Comparison of ENCODE assay signal across 6 cellular contexts in genomic region chr20:58981564-58982364, GRCh38. TPM values are rescaled to one million over a fixed set of nuclear protein-coding genes. Genes with fewer than 3 reads are reported as not detected.
DNase-seq lines count a peak whose midpoint lies in the region; FAIRE-seq and TF ChIP-seq lines count a peak whose summit lies in the region.

No MANE protein-coding gene starts in this region.

- H4K20me1 ChIP-seq in neural cell (ENCODE audit: insufficient read depth), result no peaks in the 10 kb centered on the region

- intact Hi-C loops in breast epithelium (cut with DNase I; ENCODE audit: low total_unique reads), result loop anchor here (5.0 to 10.0 kb wide), 2 partner anchors 61 to 87 kb away; partner anchors contain the start of gene PRELID3B

- peak overlapping the region; percentile 66 for H3K4me3 ChIP-seq in GM06990 (replicated peaks; ENCODE audit: low read depth, low read length)
- H3K4me3 ChIP-seq in breast epithelium, result peak overlapping the region; percentile 66 to 79 (median 78)
- H3K4me3 ChIP-seq in neural cell (ENCODE audit: low read length), result peak overlapping the region; percentile 81

- no peak for TF ChIP-seq RAD21 in neural cell (conservative IDR thresholded peaks at IDR 0.05)

- peak; percentile 46 for FAIRE-seq in HTR-8/SVneo (lab: Jason Lieb, UNC)
- no peak for FAIRE-seq in frontal cortex (lab: Jason Lieb, UNC)

- no peak for TF ChIP-seq EP300 in neural cell (conservative IDR thresholded peaks at IDR 0.05; ENCODE audit: poor library complexity, severe bottlenecking)

- peak overlapping the region; percentile 86 for H3K4me2 ChIP-seq in neural cell (ENCODE audit: low read length)

- H3F3A ChIP-seq in neural cell (ENCODE audit: insufficient read depth, low read length, poor library complexity, severe bottlenecking), result no peaks in the 10 kb centered on the region

- H3K27me3 ChIP-seq in GM06990 (replicated peaks; ENCODE audit: control insufficient read depth, insufficient read depth, low read length) (no peaks in the 10 kb centered on the region), breast epithelium (no peaks in the 10 kb centered on the region), neural cell (ENCODE audit: insufficient read depth, low read depth, low read length) (no peaks in the 10 kb centered on the region)

- peaks cover 0 to 2% of the 10 kb centered on the region in 2 donors for H3K4me1 ChIP-seq in breast epithelium

- no peaks in the 10 kb centered on the region for H3K9me2 ChIP-seq in neural cell (ENCODE audit: insufficient read depth, low read length)

- no peak for TF ChIP-seq POLR2A in breast epithelium (IDR thresholded peaks at IDR 0.05)

- H3K27ac ChIP-seq in breast epithelium (peak overlapping the region; percentile 89 to 95), neural cell (ENCODE audit: low read length) (no peak overlapping the region)

- peak overlapping the region; percentile 8 for H2AFZ ChIP-seq in neural cell (ENCODE audit: low read depth, low read length)

- H3K9me3 ChIP-seq in breast epithelium (no peaks in the 10 kb centered on the region), neural cell (ENCODE audit: low read length) (no peaks in the 10 kb centered on the region)

- no peak for TF ChIP-seq CTCF in GM06990 (IDR thresholded peaks at IDR 0.05; ENCODE audit: insufficient read depth, low read length, poor library complexity, severe bottlenecking)
- no peak for TF ChIP-seq CTCF in breast epithelium (IDR thresholded peaks at IDR 0.05)
- TF ChIP-seq CTCF in neural cell (IDR thresholded peaks at IDR 0.05; ENCODE audit: poor library complexity, severe bottlenecking), result no peak

- no peak for DNase-seq in GM06990 (ENCODE audit: extremely low read depth, insufficient read length)
- peak; percentile 82 for DNase-seq in HTR-8/SVneo (ENCODE audit: insufficient read length, low spot score)
- no peak for DNase-seq in breast epithelium (ENCODE audit: low spot score in 2 of 2)
- no peak for DNase-seq in frontal cortex (ENCODE audit: low spot score in 2 of 2)
- DNase-seq in DMS79 treated with DMSO at 0.1 percent for 48 hours (lab: John Stamatoyannopoulos, UW), result no peak

- H3K36me3 ChIP-seq in GM06990 (ENCODE audit: control insufficient read depth, insufficient read depth, low read length) (no peaks in the 10 kb centered on the region; the same call in none of the 2 replicates), breast epithelium (no peaks in the 10 kb centered on the region), neural cell (ENCODE audit: insufficient read depth, low read length) (no peaks in the 10 kb centered on the region)

- H3K9ac ChIP-seq in neural cell (ENCODE audit: low read length), result peak overlapping the region; percentile 70

- H3K79me2 ChIP-seq in neural cell (replicated peaks; ENCODE audit: insufficient read depth, low read length), result peaks cover 25% of the 10 kb centered on the region

TF ChIP-seq in neural cell, 6 proteins besides CTCF, POLR2A, EP300 and RAD21:
- TF ChIP-seq POLR2AphosphoS5 (IDR thresholded peaks at IDR 0.05) (no peak), TAF1 (IDR thresholded peaks at IDR 0.05; ENCODE audit: low read depth) (no peak), EZH2 (IDR thresholded peaks at IDR 0.05; ENCODE audit: borderline replicate concordance, insufficient read depth, low read length, poor library complexity, severe bottlenecking) (no peak), MXI1 (conservative IDR thresholded peaks at IDR 0.05; ENCODE audit: poor library complexity, severe bottlenecking) (peak; percentile 84), SMC3 (conservative IDR thresholded peaks at IDR 0.05; ENCODE audit: poor library complexity) (no peak)
TF ChIP-seq in neural cell: peak in this region for 1.

RNA-seq across cellular contexts. Expression of gene NELFCD, which starts 0.7 kb away (rescaled TPM):
- total RNA-seq in breast epithelium (10 to 100 TPM; 50.1 to 78.7 (median 77.7) TPM), frontal cortex (45.7 TPM)
- polyA plus RNA-seq in neural cell, result 88.7 and 104 TPM in 2 replicates
- 51.4 and 57.7 TPM in 2 replicates for polyA minus RNA-seq in neural cell

RNA-seq across cellular contexts. Expression of gene CTSZ, which starts 25.3 kb away (rescaled TPM):
- 100 to 1,000 TPM; 135 to 238 (median 181) TPM for total RNA-seq in breast epithelium
- polyA plus RNA-seq in neural cell, result 0.31 and 0.78 TPM in 2 replicates
- not detected in 2 replicates for polyA minus RNA-seq in neural cell
- 10.6 TPM for total RNA-seq in frontal cortex

RNA-seq across cellular contexts. Expression of gene TUBB1, which starts 37.5 kb away (rescaled TPM):
- under 1 TPM in 1 of 3 donors, not detected in 2; 0.16 TPM for total RNA-seq in breast epithelium
- polyA plus RNA-seq in neural cell, result not detected in 2 replicates
- polyA minus RNA-seq in neural cell, result not detected in 2 replicates
- 0.41 TPM for total RNA-seq in frontal cortex

RNA-seq across cellular contexts. Expression of gene ATP5F1E, which starts 50.4 kb away (rescaled TPM):
- total RNA-seq in breast epithelium (10 to 100 TPM; 25.6 to 36.4 (median 31.4) TPM), frontal cortex (38.3 TPM)
- polyA plus RNA-seq in neural cell, result 133 and 136 TPM in 2 replicates
- polyA minus RNA-seq in neural cell, result 37.3 and 44.1 TPM in 2 replicates

Comparison
In these comparisons a context has a peak if more than half of its experiments do, and no peak if none do; other contexts are left out.
1. RNA of gene CTSZ, which starts 25.3 kb away (total RNA-seq): 135 to 238 TPM in breast epithelium; 10.6 TPM in frontal cortex (single experiment); every median in the first group is over 10 times any median in the second.
2. Peak in every context shown above with its lines, with median percentiles within 50 percentile points of each other: H3K4me3 ChIP-seq.